8 cellular contexts compared by ENCODE assay signal in the genomic region with DNA sequence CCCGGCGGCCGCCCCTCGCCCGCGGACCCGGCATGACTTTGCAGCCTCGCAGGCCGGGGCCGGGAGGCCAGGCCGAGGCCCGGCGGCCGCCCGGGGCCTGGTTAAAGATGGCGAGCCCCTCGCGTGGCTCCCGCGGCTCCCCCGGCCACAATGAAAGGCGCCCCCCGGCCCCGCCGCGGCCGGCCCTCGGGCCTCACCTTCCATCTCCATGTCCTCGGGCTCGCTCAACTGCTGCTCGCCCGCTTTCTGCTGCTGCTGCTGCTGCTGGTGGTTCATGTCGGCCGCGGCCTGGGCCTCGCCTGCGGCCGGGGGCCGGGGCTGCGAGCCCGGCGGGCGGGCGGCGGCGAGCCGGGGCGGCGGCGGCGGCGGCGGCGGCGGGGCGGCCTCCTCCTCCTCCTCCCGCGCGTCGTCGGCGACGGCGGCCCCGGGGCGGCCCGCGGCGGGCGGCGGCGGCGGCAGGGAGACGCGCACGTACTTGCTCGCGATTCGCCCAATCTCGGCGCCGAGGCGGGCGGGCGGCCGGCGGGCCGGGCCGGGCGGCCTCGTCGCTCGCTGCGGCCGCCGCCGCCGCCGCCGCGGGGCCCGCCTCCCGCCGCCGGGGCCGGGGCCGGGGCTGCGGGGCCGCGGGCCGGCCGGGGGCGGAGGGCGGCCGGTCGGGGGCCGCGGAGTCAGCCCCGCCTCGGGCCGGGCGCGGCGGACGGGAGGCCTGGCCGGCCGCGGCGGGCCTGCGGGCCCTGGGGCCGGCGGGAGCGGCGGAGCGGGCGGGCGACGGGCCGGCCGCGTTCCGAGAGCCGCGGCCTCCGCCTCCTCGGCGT. TPM values are rescaled to one million over a fixed set of nuclear protein-coding genes. Genes with fewer than 3 reads are reported as not detected.
DNase-seq lines count a peak whose midpoint lies in the region; ATAC-seq and TF ChIP-seq lines count a peak whose summit lies in the region.

No MANE protein-coding gene starts in this region.

- peak overlapping the region; percentile 95 for H3K4me3 ChIP-seq in Jurkat, Clone E6-1 (ENCODE audit: low read length)
- H3K4me3 ChIP-seq in uterus, result peak overlapping the region; percentile 46 to 74

- no peak for DNase-seq in activated T-cell treated with anti-CD3 and anti-CD28 coated beads, Interleukin-2, amount 50 U/mL, for 4 hours
- DNase-seq in activated T-cell treated with anti-CD3 and anti-CD28 coated beads, Interleukin-2, amount 50 U/mL, for 48 hours, result no peak
- DNase-seq in Jurkat, Clone E6-1 (ENCODE audit: low read depth, low spot score), result no peak
- DNase-seq in lung microvascular endothelial cell (ENCODE audit: low read depth in 2 of 2) (peak; percentile 27 to 59), uterus (no peak), ureter (ENCODE audit: low spot score) (no peak), glutamatergic neuron (no peak)

- H3K4me3 Mint-ChIP-seq in activated T-cell treated with anti-CD3 and anti-CD28 coated beads, Interleukin-2, amount 50 U/mL, for 4 hours, result peak overlapping the region; percentile 52
- peak overlapping the region in 4 of 5 experiments; percentile 56 to 71 (median 67) for H3K4me3 Mint-ChIP-seq in brain
- no peak overlapping the region for H3K4me3 Mint-ChIP-seq in glutamatergic neuron (ENCODE audit: unreplicated experiment)

- peaks cover 40% of the 10 kb centered on the region for H3K4me1 Mint-ChIP-seq in activated T-cell treated with anti-CD3 and anti-CD28 coated beads, Interleukin-2, amount 50 U/mL, for 4 hours (ENCODE audit: low read depth)
- H3K4me1 Mint-ChIP-seq in brain (peaks cover 57% of the 10 kb centered on the region), glutamatergic neuron (ENCODE audit: low read depth, unreplicated experiment) (peaks cover 43% of the 10 kb centered on the region)

- no peaks in the 10 kb centered on the region for H3K9me3 ChIP-seq in uterus

- intact Hi-C loops in uterus (cut with DNase I; ENCODE audit: low total_unique reads), result no loop called here

- no peak for TF ChIP-seq CTCF in brain (conservative IDR thresholded peaks at IDR 0.05)
- TF ChIP-seq CTCF in uterus (IDR thresholded peaks at IDR 0.05), result no peak
- no peak for TF ChIP-seq CTCF in glutamatergic neuron (IDR thresholded peaks at IDR 0.05; ENCODE audit: partially characterized antibody, unreplicated experiment)

- H3K4me1 ChIP-seq in uterus, result peaks cover 7 to 12% of the 10 kb centered on the region in 2 donors

- no peak overlapping the region for H3K27ac Mint-ChIP-seq in brain
- no peak overlapping the region for H3K27ac Mint-ChIP-seq in glutamatergic neuron (ENCODE audit: unreplicated experiment)

- H3K27ac ChIP-seq in uterus, result peak overlapping the region; percentile 81 to 89

- no peaks in the 10 kb centered on the region for H3K27me3 ChIP-seq in uterus

- ATAC-seq in activated T-cell treated with anti-CD3 and anti-CD28 coated beads, Interleukin-2, amount 50 U/mL, for 4 hours, result peak in 1 of 2 donors; percentile 1

- H3K36me3 ChIP-seq in uterus, result no peaks in the 10 kb centered on the region

- no peak for TF ChIP-seq POLR2A in uterus (IDR thresholded peaks at IDR 0.05)

- H3K27me3 Mint-ChIP-seq in activated T-cell treated with anti-CD3 and anti-CD28 coated beads, Interleukin-2, amount 50 U/mL, for 4 hours (ENCODE audit: low read depth), result no peaks in the 10 kb centered on the region
- H3K27me3 Mint-ChIP-seq in brain (peaks cover 8% of the 10 kb centered on the region), glutamatergic neuron (ENCODE audit: unreplicated experiment) (peaks cover 15% of the 10 kb centered on the region)

- peaks cover 5% of the 10 kb centered on the region for H3K36me3 Mint-ChIP-seq in activated T-cell treated with anti-CD3 and anti-CD28 coated beads, Interleukin-2, amount 50 U/mL, for 4 hours (ENCODE audit: insufficient read depth)
- H3K36me3 Mint-ChIP-seq in brain (no peaks in the 10 kb centered on the region), glutamatergic neuron (ENCODE audit: unreplicated experiment) (no peaks in the 10 kb centered on the region)

- no peaks in the 10 kb centered on the region for H3K9me3 Mint-ChIP-seq in activated T-cell treated with anti-CD3 and anti-CD28 coated beads, Interleukin-2, amount 50 U/mL, for 4 hours
- no peaks in the 10 kb centered on the region for H3K9me3 Mint-ChIP-seq in brain
- H3K9me3 Mint-ChIP-seq in glutamatergic neuron (ENCODE audit: unreplicated experiment), result peaks cover 17% of the 10 kb centered on the region

RNA-seq across cellular contexts. Expression of gene USP7, which starts 0.5 kb away (rescaled TPM):
- total RNA-seq in activated T-cell treated with anti-CD3 and anti-CD28 coated beads, Interleukin-2, amount 50 U/mL, for 4 hours, result 100 to 1,000 TPM; 189 to 210 (median 196) TPM
- 98.6 TPM for polyA plus RNA-seq in Jurkat, Clone E6-1 (2012; ENCODE audit: insufficient read depth, insufficient read length)
- polyA plus RNA-seq in brain (ENCODE audit: insufficient read depth, low read depth, low replicate concordance), result 63.5 TPM
- total RNA-seq in lung microvascular endothelial cell (50.1 and 50.2 TPM in 2 replicates), uterus (100 to 1,000 TPM in 2 of 4 donors, 10 to 100 TPM in 2; 20.9 to 223 (median 122) TPM), ureter (143 TPM), glutamatergic neuron (ENCODE audit: unreplicated experiment) (167 TPM)

Comparison
In these comparisons a context has a peak if more than half of its experiments do, and no peak if none do; other contexts are left out.
1. DNase-seq: peak in lung microvascular endothelial cell (2 of 2); none in activated T-cell treated with anti-CD3 and anti-CD28 coated beads, Interleukin-2, amount 50 U/mL, for 4 hours (single experiment), activated T-cell treated with anti-CD3 and anti-CD28 coated beads, Interleukin-2, amount 50 U/mL, for 48 hours (0 of 2), Jurkat, Clone E6-1 (single experiment), uterus (0 of 2), ureter (single experiment) and glutamatergic neuron (single experiment).